In genomic region chr12:13044002-13044858, GRCh38 we compare ENCODE assay signal across 8 cellular contexts. TPM values are rescaled to one million over a fixed set of nuclear protein-coding genes. Genes with fewer than 3 reads are reported as not detected.
DNase-seq lines count a peak whose midpoint lies in the region; ATAC-seq and TF ChIP-seq lines count a peak whose summit lies in the region.

FAM234B (plus strand) TSS chr12:13044381; CDS start chr12:13044404, 23 bp downstream.

- H3F3A ChIP-seq in OCI-LY1 (ENCODE audit: insufficient read depth, low read length) = no peaks in the 10 kb centered on the region

- peak within 1 kb of the TSS; percentile 43 for H3K27ac ChIP-seq in CD4-positive, alpha-beta memory T cell (ENCODE audit: low read depth, low read length)
- no peak within 1 kb of the TSS for H3K27ac ChIP-seq in OCI-LY1 (ENCODE audit: low read depth, low read length, poor library complexity, severe bottlenecking)

- 0 out of 2 replicates have a peak within 1 kb of the TSS, but pooled peaks have one; percentile 58 for H2AFZ ChIP-seq in OCI-LY1 (ENCODE audit: low read length)

- POLR2A ChIA-PET in CD4-positive, alpha-beta memory T cell (lab: Charles Lee; ENCODE audit: partially characterized antibody) = interaction anchor here (1.1 to 1.3 kb wide), 2 partner anchors 45 to 687 kb away, joined by 3 to 4 read pairs; partner anchors contain the start of gene BORCS5

- H3K27me3 ChIP-seq in CD4-positive, alpha-beta memory T cell (ENCODE audit: insufficient read depth, low read length) = no peaks in the 10 kb centered on the region
- H3K27me3 ChIP-seq in OCI-LY1 (ENCODE audit: insufficient read depth, low read length) = no peaks in the 10 kb centered on the region

- CTCF ChIA-PET in CD4-positive, alpha-beta memory T cell (lab: Charles Lee; ENCODE audit: partially characterized antibody) = interaction anchor here (0.7 to 3.8 kb wide), 8 partner anchors 17 to 1173 kb away, joined by 3 to 23 read pairs (median 4); no protein-coding TSS in a partner anchor

- peak within 1 kb of the TSS; percentile 42 to 84 for H3K4me3 ChIP-seq in CD4-positive, alpha-beta memory T cell (ENCODE audit: low read length in 2 of 2)
- peak within 1 kb of the TSS; percentile 72 for H3K4me3 ChIP-seq in OCI-LY1 (ENCODE audit: low read depth, low read length, poor library complexity, severe bottlenecking)

- H3K4me3 Mint-ChIP-seq in CD4-positive, alpha-beta memory T cell = peak within 1 kb of the TSS; percentile 82 to 89 (median 87)
- H3K4me3 Mint-ChIP-seq in activated T-cell treated with anti-CD3 and anti-CD28 coated beads, Interleukin-2, amount 50 U/mL, for 72 hours = peak within 1 kb of the TSS; percentile 86 to 88
- peak within 1 kb of the TSS; percentile 86 to 95 (median 90) for H3K4me3 Mint-ChIP-seq in naive B cell

- peak; percentile 27; the same call in 1 of the 2 replicates for TF ChIP-seq CTCF in OCI-LY1 (IDR thresholded peaks at IDR 0.05; ENCODE audit: low read length)

- peak within 1 kb of the TSS in 6 of 7 donors; percentile 36 to 88 (median 72) for H3K27ac Mint-ChIP-seq in CD4-positive, alpha-beta memory T cell
- H3K27ac Mint-ChIP-seq in activated T-cell treated with anti-CD3 and anti-CD28 coated beads, Interleukin-2, amount 50 U/mL, for 72 hours = peak within 1 kb of the TSS; percentile 89
- peak within 1 kb of the TSS in 5 of 6 donors; percentile 42 to 93 (median 80) for H3K27ac Mint-ChIP-seq in naive B cell

- ATAC-seq in GM19372 (IDR thresholded peaks at IDR 0.05; ENCODE audit: low read depth, unreplicated experiment) = peak; percentile 89
- peak; percentile 44 for ATAC-seq in HG03558 (IDR thresholded peaks at IDR 0.05; ENCODE audit: extremely low read depth, unreplicated experiment)
- peak; percentile 85 to 87 for ATAC-seq in activated T-cell treated with anti-CD3 and anti-CD28 coated beads, Interleukin-2, amount 50 U/mL, for 72 hours (replicated peaks in 1 of 2)
- peak; percentile 90 to 95 for ATAC-seq in naive B cell (ENCODE audit: low read depth in 2 of 2)

- H3K9me2 ChIP-seq in OCI-LY1 (ENCODE audit: low read depth, low read length) = no peaks in the 10 kb centered on the region

- H3K9me3 ChIP-seq in CD4-positive, alpha-beta memory T cell (ENCODE audit: control insufficient read depth in 1 of 2, low read length in 2 of 2) = no peaks in the 10 kb centered on the region
- H3K9me3 ChIP-seq in OCI-LY1 (ENCODE audit: low read length) = no peaks in the 10 kb centered on the region

- intact Hi-C loops in CD4-positive, alpha-beta memory T cell (cut with micrococcal nuclease) = loop anchor here (1.0 kb wide), 2 partner anchors 44 to 57 kb away; partner anchors contain the start of gene HEBP1

- H3K36me3 Mint-ChIP-seq in CD4-positive, alpha-beta memory T cell = peaks cover 0 to 1% of the 10 kb centered on the region in 2 donors
- peaks cover 4 to 6% of the 10 kb centered on the region in 2 donors for H3K36me3 Mint-ChIP-seq in activated T-cell treated with anti-CD3 and anti-CD28 coated beads, Interleukin-2, amount 50 U/mL, for 72 hours (ENCODE audit: insufficient read depth in 2 of 2)
- no peaks in the 10 kb centered on the region for H3K36me3 Mint-ChIP-seq in naive B cell

- H3K4me1 Mint-ChIP-seq in CD4-positive, alpha-beta memory T cell = peaks cover 4 to 9% (median 6%) of the 10 kb centered on the region in 4 donors
- peaks cover 24% of the 10 kb centered on the region for H3K4me1 Mint-ChIP-seq in activated T-cell treated with anti-CD3 and anti-CD28 coated beads, Interleukin-2, amount 50 U/mL, for 72 hours (ENCODE audit: low read depth)
- peaks cover 30 to 32% (median 31%) of the 10 kb centered on the region in 3 donors for H3K4me1 Mint-ChIP-seq in naive B cell

- H3K9me3 Mint-ChIP-seq in CD4-positive, alpha-beta memory T cell = no peaks in the 10 kb centered on the region
- peaks cover 0 to 3% of the 10 kb centered on the region in 2 donors for H3K9me3 Mint-ChIP-seq in activated T-cell treated with anti-CD3 and anti-CD28 coated beads, Interleukin-2, amount 50 U/mL, for 72 hours
- H3K9me3 Mint-ChIP-seq in naive B cell = no peaks in the 10 kb centered on the region

- peak within 1 kb of the TSS; percentile 81 for H3K4me2 ChIP-seq in OCI-LY1 (ENCODE audit: low read length)

- H3K79me2 ChIP-seq in OCI-LY1 (ENCODE audit: insufficient read depth, low read length) = no peaks in the 10 kb centered on the region

- peak; percentile 57 to 68 (median 59) for DNase-seq in CD4-positive, alpha-beta memory T cell
- peak; percentile 75 to 83 for DNase-seq in activated T-cell treated with anti-CD3 and anti-CD28 coated beads, Interleukin-2, amount 50 U/mL, for 72 hours
- DNase-seq in fibroblast of gingiva (ENCODE audit: low read depth) (peak; percentile 51), naive B cell (peak; percentile 59)
- DNase-seq in stimulated activated CD8-positive, alpha-beta memory T cell treated with anti-CD3 and anti-CD28 coated beads, Interleukin-7, amount 100 ng/mL, for 48 hours (ENCODE audit: extremely low read depth in 1 of 2, low read depth in 1 of 2) = peak; percentile 42 to 59

- H3K36me3 ChIP-seq in CD4-positive, alpha-beta memory T cell (ENCODE audit: insufficient read depth, low read length) = no peaks in the 10 kb centered on the region
- no peaks in the 10 kb centered on the region for H3K36me3 ChIP-seq in OCI-LY1 (ENCODE audit: insufficient read depth, low read length)

- H3K27me3 Mint-ChIP-seq in CD4-positive, alpha-beta memory T cell = peaks cover 0 to 9% of the 10 kb centered on the region in 2 donors
- H3K27me3 Mint-ChIP-seq in activated T-cell treated with anti-CD3 and anti-CD28 coated beads, Interleukin-2, amount 50 U/mL, for 72 hours (ENCODE audit: low read depth) = peaks cover 8% of the 10 kb centered on the region
- H3K27me3 Mint-ChIP-seq in naive B cell = no peaks in the 10 kb centered on the region

- peaks cover 13% of the 10 kb centered on the region for H3K4me1 ChIP-seq in CD4-positive, alpha-beta memory T cell (ENCODE audit: insufficient read depth, low read length)
- peaks cover 11% of the 10 kb centered on the region for H3K4me1 ChIP-seq in OCI-LY1 (ENCODE audit: insufficient read depth, low read length, severe bottlenecking)

- H3K9ac ChIP-seq in OCI-LY1 (ENCODE audit: low read length) = peak within 1 kb of the TSS; percentile 60

- H4K20me1 ChIP-seq in OCI-LY1 (ENCODE audit: insufficient read depth, low read length) = no peaks in the 10 kb centered on the region

RNA-seq across cellular contexts. Expression of gene FAM234B, which starts in this region (rescaled TPM):
- total RNA-seq in CD4-positive, alpha-beta memory T cell = 1 to 10 TPM; 3.9 to 4.0 TPM
- polyA plus RNA-seq in CD4-positive, alpha-beta memory T cell = 1 to 10 TPM; 2.6 TPM
- 1 to 10 TPM; 6.6 to 7.8 TPM for total RNA-seq in activated T-cell treated with anti-CD3 and anti-CD28 coated beads, Interleukin-2, amount 50 U/mL, for 72 hours
- 1 to 10 TPM; 2.0 to 8.9 (median 6.2) TPM for polyA plus RNA-seq in naive B cell (ENCODE audit: low read depth in 6 of 6)
